18 cellular contexts compared by ENCODE assay signal in the genomic region with DNA sequence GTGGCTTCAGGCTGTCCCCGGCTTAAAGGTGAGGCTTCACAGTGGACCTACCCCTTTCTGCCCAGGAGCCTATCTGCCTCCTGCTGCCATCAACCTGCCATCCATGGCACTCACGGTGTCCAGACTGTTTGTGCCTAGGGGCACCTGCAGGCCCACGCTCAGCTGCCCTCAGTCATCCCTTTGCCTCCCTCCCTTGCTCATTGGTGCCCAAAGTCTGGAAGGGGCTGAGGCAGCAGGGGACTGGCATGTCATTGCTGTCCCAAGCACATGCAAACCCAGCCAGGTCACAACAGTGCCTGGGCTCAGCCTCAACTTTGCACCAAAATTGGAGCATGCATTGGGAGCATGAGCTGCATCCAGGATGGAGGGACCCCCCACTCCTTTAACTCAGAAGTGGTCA.
A peak's percentile ranks its signal among the peaks of the same experiment; 100 is the strongest.
DNase-seq lines count a peak whose midpoint lies in the region; ATAC-seq, FAIRE-seq and TF ChIP-seq lines count a peak whose summit lies in the region.
"Had no signal": no experiment of that assay in that cellular context is flagged by ENCODE, and none has a peak within 500 bp of the region (broad histone marks: within the 10 kb centered on the region; RNA-seq: fewer than 3 reads in every experiment).

No MANE protein-coding gene starts in this region.

- FAIRE-seq in small intestine (lab: Jason Lieb, UNC), result no peak
- FAIRE-seq: G401.6, GM12892, H1 had no signal

- peak overlapping the region; percentile 66 for H3K4ac ChIP-seq in neuronal stem cell (ENCODE audit: low read length)

- WGBS in gastroesophageal sphincter (ENCODE audit: low coverage in 1 of 2), 2 donors, result 63 to 78% methylated on average over 1 to 2 of the region's 3 CpGs
- no CpG with 5 or more reads among the region's 3 CpGs for WGBS in neuronal stem cell (ENCODE audit: extremely low coverage in 2 of 2, insufficient read length in 2 of 2, insufficient replicate concordance in 1 of 2), 2 donors
- WGBS in small intestine, 3 donors, result 87 to 91% (median 88%) methylated on average over 3 of the region's 3 CpGs

- H3K4me1 Mint-ChIP-seq in stimulated activated memory B cell treated with anti-CD40 and anti-IgM and Interleukin-4, amounts not matched to agents 10 μg/mL and 1 μg/mL and 100 μg/mL, for 72 hours, result no peaks in the 10 kb centered on the region
- H3K4me1 Mint-ChIP-seq: CD4-positive, alpha-beta memory T cell had no signal

- H3K4me3 ChIP-seq in gastroesophageal sphincter, result no peak overlapping the region
- no peak overlapping the region for H3K4me3 ChIP-seq in neuronal stem cell (ENCODE audit: low read length in 2 of 2)
- H3K4me3 ChIP-seq in small intestine (ENCODE audit: low read depth in 1 of 2, low read length in 2 of 2), result no peak overlapping the region
- H3K4me3 ChIP-seq: GM23248 had no signal

- no peak overlapping the region for H3K9ac ChIP-seq in neuronal stem cell (ENCODE audit: low read depth, low read length, poor library complexity)
- H3K9ac ChIP-seq: GM23248 had no signal

- no peak overlapping the region for H4K91ac ChIP-seq in neuronal stem cell (ENCODE audit: low read depth, low read length, poor library complexity)

- no peak overlapping the region for H2AFZ ChIP-seq in neuronal stem cell (ENCODE audit: low read length)
- H2AFZ ChIP-seq: GM23248 had no signal

- H3K9me3 ChIP-seq in gastroesophageal sphincter (no peaks in the 10 kb centered on the region), neuronal stem cell (replicated peaks in 1 of 2; ENCODE audit: control insufficient read depth in 2 of 2, insufficient read depth in 1 of 2, low read depth in 1 of 2, low read length in 2 of 2) (no peaks in the 10 kb centered on the region), small intestine (ENCODE audit: control insufficient read depth, low read depth) (no peaks in the 10 kb centered on the region)

- TF ChIP-seq EP300 in gastroesophageal sphincter (IDR thresholded peaks at IDR 0.05), result no peak

- H3K4me1 ChIP-seq in gastroesophageal sphincter, result no peaks in the 10 kb centered on the region
- H3K4me1 ChIP-seq in neuronal stem cell (ENCODE audit: control insufficient read depth in 2 of 2, insufficient read depth in 1 of 2, low read depth in 1 of 2, low read length in 2 of 2), result no peaks in the 10 kb centered on the region
- H3K4me1 ChIP-seq in small intestine (ENCODE audit: control insufficient read depth in 2 of 2, insufficient read depth in 1 of 2, low read depth in 1 of 2, low read length in 1 of 2), result no peaks in the 10 kb centered on the region

- peak; percentile 24 for ATAC-seq in gastroesophageal sphincter
- peak; percentile 44 for ATAC-seq in stimulated activated memory B cell treated with anti-CD40 and anti-IgM and Interleukin-4, amounts not matched to agents 10 μg/mL and 1 μg/mL and 100 μg/mL, for 72 hours

- peak overlapping the region; percentile 73 for H3K23ac ChIP-seq in neuronal stem cell (ENCODE audit: low read depth, low read length, poor library complexity)

- no peak for TF ChIP-seq CTCF in gastroesophageal sphincter (IDR thresholded peaks at IDR 0.05)

- H3K18ac ChIP-seq in neuronal stem cell (ENCODE audit: low read length), result no peak overlapping the region

- DNase-seq in neuronal stem cell (ENCODE audit: low spot score) (no peak), NCI-H524 treated with DMSO at 0.1 percent for 48 hours (lab: John Stamatoyannopoulos, UW) (no peak), small intestine (no peak), NOMO-1 treated with DMSO at 0.1 percent for 48 hours (lab: John Stamatoyannopoulos, UW; ENCODE audit: unreplicated experiment) (no peak)
- DNase-seq: C1 segment of cervical spinal cord, Calu3, COR-L47, DMS153, DND-41, GM23248, H7, HCEC 1CT had no signal

- H3K27me3 Mint-ChIP-seq in stimulated activated memory B cell treated with anti-CD40 and anti-IgM and Interleukin-4, amounts not matched to agents 10 μg/mL and 1 μg/mL and 100 μg/mL, for 72 hours, result no peaks in the 10 kb centered on the region
- H3K27me3 Mint-ChIP-seq: CD4-positive, alpha-beta memory T cell had no signal

- no peak overlapping the region for H2BK12ac ChIP-seq in neuronal stem cell (ENCODE audit: low read length)

- H3K36me3 Mint-ChIP-seq in stimulated activated memory B cell treated with anti-CD40 and anti-IgM and Interleukin-4, amounts not matched to agents 10 μg/mL and 1 μg/mL and 100 μg/mL, for 72 hours, result no peaks in the 10 kb centered on the region
- H3K36me3 Mint-ChIP-seq: CD4-positive, alpha-beta memory T cell had no signal

- H3K27ac ChIP-seq in gastroesophageal sphincter (no peak overlapping the region), neuronal stem cell (replicated peaks; ENCODE audit: low read length) (no peak overlapping the region), small intestine (ENCODE audit: low read depth in 1 of 2, low read length in 1 of 2) (no peak overlapping the region)
- H3K27ac ChIP-seq: GM23248 had no signal

- no peak overlapping the region for H3K4me2 ChIP-seq in neuronal stem cell (ENCODE audit: insufficient read depth, low read length, poor library complexity, severe bottlenecking)

- H3K4me3 Mint-ChIP-seq in stimulated activated memory B cell treated with anti-CD40 and anti-IgM and Interleukin-4, amounts not matched to agents 10 μg/mL and 1 μg/mL and 100 μg/mL, for 72 hours, result no peak overlapping the region
- H3K4me3 Mint-ChIP-seq: CD4-positive, alpha-beta memory T cell had no signal

- no peak overlapping the region for H2BK15ac ChIP-seq in neuronal stem cell (ENCODE audit: low read length)

- H4K8ac ChIP-seq in neuronal stem cell (ENCODE audit: low read depth, low read length), result peak overlapping the region; percentile 43

- no peak overlapping the region for H2BK120ac ChIP-seq in neuronal stem cell (ENCODE audit: low read depth, low read length)

- no peaks in the 10 kb centered on the region for H3K79me1 ChIP-seq in neuronal stem cell (ENCODE audit: low read depth, low read length)

- H2BK5ac ChIP-seq in neuronal stem cell (ENCODE audit: low read length), result no peak overlapping the region

- TF ChIP-seq POLR2A in gastroesophageal sphincter (IDR thresholded peaks at IDR 0.05), result no peak

- no peak overlapping the region for H3K27ac Mint-ChIP-seq in stimulated activated memory B cell treated with anti-CD40 and anti-IgM and Interleukin-4, amounts not matched to agents 10 μg/mL and 1 μg/mL and 100 μg/mL, for 72 hours
- H3K27ac Mint-ChIP-seq: CD4-positive, alpha-beta memory T cell had no signal

- peaks cover 3% of the 10 kb centered on the region for H3K9me3 Mint-ChIP-seq in stimulated activated memory B cell treated with anti-CD40 and anti-IgM and Interleukin-4, amounts not matched to agents 10 μg/mL and 1 μg/mL and 100 μg/mL, for 72 hours

- H2AK5ac ChIP-seq in neuronal stem cell (ENCODE audit: low read depth, low read length), result no peak overlapping the region

- H3K36me3 ChIP-seq in gastroesophageal sphincter (no peaks in the 10 kb centered on the region), neuronal stem cell (replicated peaks in 1 of 2; ENCODE audit: control insufficient read depth in 2 of 2, insufficient read depth in 2 of 2, low read length in 2 of 2) (no peaks in the 10 kb centered on the region), small intestine (ENCODE audit: control insufficient read depth in 2 of 2, insufficient read depth in 2 of 2, low read length in 2 of 2) (no peaks in the 10 kb centered on the region)

- H3K27me3 ChIP-seq in gastroesophageal sphincter, result no peaks in the 10 kb centered on the region
- H3K27me3 ChIP-seq in neuronal stem cell (ENCODE audit: control insufficient read depth in 3 of 3, insufficient read depth in 3 of 3, low read depth in 1 of 3, low read length in 3 of 3), result no peaks in the 10 kb centered on the region
- H3K27me3 ChIP-seq in small intestine (ENCODE audit: control insufficient read depth in 2 of 2, insufficient read depth in 2 of 2, low read length in 2 of 2), result no peaks in the 10 kb centered on the region

- peak overlapping the region; percentile 94 for H3K14ac ChIP-seq in neuronal stem cell (ENCODE audit: low read length)
